Comparison of ENCODE assay signal across 15 cellular contexts in the genomic region with DNA sequence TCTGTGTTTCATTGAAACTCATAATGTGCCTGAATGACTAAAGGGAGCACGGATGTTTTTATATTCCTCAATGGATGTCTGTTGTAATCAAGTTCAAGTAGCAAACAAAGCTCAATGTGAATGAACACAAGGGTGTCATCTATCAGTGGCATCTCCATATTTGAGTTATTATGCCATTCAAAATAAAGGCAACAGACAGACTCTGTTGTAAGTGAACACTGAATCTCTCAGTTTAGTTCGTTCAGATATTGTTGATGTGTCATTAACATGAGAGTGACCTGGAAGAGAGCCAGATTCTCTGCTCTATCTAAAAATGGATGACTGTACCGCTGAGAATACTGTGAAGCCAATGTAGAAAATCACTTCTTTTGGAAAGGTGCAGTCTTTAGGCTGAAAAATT.
DNase-seq lines count a peak whose midpoint lies in the region; ATAC-seq, FAIRE-seq and TF ChIP-seq lines count a peak whose summit lies in the region.
"Had no signal": no experiment of that assay in that cellular context is flagged by ENCODE, and none has a peak within 500 bp of the region (broad histone marks: within the 10 kb centered on the region; RNA-seq: fewer than 3 reads in every experiment).

No MANE protein-coding gene starts in this region.

- H3K4me3 ChIP-seq in RWPE2 (ENCODE audit: severe bottlenecking): no peak overlapping the region
- H3K4me3 ChIP-seq: heart left ventricle, mucosa of descending colon, testis had no signal

- DNase-seq in DMS79 (lab: John Stamatoyannopoulos, UW) (peak; percentile 7), NCI-H2029 (lab: John Stamatoyannopoulos, UW) (peak; percentile 81), RWPE2 (ENCODE audit: low spot score) (no peak), iris pigment epithelial cell (ENCODE audit: low read depth) (peak; percentile 58), activated T-cell treated with anti-CD3 and anti-CD28 coated beads for 4 hours (no peak), sciatic nerve (ENCODE audit: low spot score) (no peak), HTR-8/SVneo (ENCODE audit: insufficient read length, low spot score) (no peak), GM19240 (ENCODE audit: insufficient read length, low spot score) (no peak)
- DNase-seq: activated CD4-positive, alpha-beta T cell treated with anti-CD3 and anti-CD28 coated beads, Interleukin-2, amount 10 ng/mL, durations not matched to agents 24 days and 14 days; heart left ventricle; HFFc6; mucosa of descending colon; NCI-H187; testis had no signal

- H3K36me3 ChIP-seq in RWPE2 (ENCODE audit: low read depth): no peaks in the 10 kb centered on the region
- H3K36me3 ChIP-seq: heart left ventricle had no signal

- peaks cover 3% of the 10 kb centered on the region for H3K4me1 ChIP-seq in RWPE2 (ENCODE audit: insufficient read depth, poor library complexity, severe bottlenecking)
- H3K4me1 ChIP-seq: heart left ventricle, testis had no signal

- ATAC-seq in RWPE2 (ENCODE audit: low read depth) (peak; percentile 21; the same call in 1 of the 3 replicates), sciatic nerve (no peak)
- ATAC-seq: mucosa of descending colon had no signal

- H3K27me3 ChIP-seq in RWPE2 (ENCODE audit: insufficient read depth, poor library complexity, severe bottlenecking): no peaks in the 10 kb centered on the region
- H3K27me3 ChIP-seq: heart left ventricle, testis had no signal

- no peaks in the 10 kb centered on the region for H3K9me3 ChIP-seq in RWPE2 (ENCODE audit: severe bottlenecking)
- H3K9me3 ChIP-seq: heart left ventricle, mucosa of descending colon, testis had no signal

- TF ChIP-seq CTCF in RWPE2 (IDR thresholded peaks at IDR 0.05; ENCODE audit: poor library complexity, severe bottlenecking): no peak

- intact Hi-C loops in sciatic nerve (cut with DNase I): no loop called here

- H3K27ac ChIP-seq in RWPE2 (ENCODE audit: poor library complexity, severe bottlenecking): no peak overlapping the region
- H3K27ac ChIP-seq: heart left ventricle, testis had no signal

- no peak for FAIRE-seq in HTR-8/SVneo (lab: Jason Lieb, UNC)
- FAIRE-seq: GM19239 had no signal

Comparison
In these comparisons a context has a peak if more than half of its experiments do, and no peak if none do; other contexts are left out.
1. DNase-seq: peak in DMS79 (single experiment), NCI-H2029 (single experiment) and iris pigment epithelial cell (single experiment); none in RWPE2 (single experiment), activated T-cell treated with anti-CD3 and anti-CD28 coated beads for 4 hours (single experiment), sciatic nerve (single experiment), HTR-8/SVneo (single experiment) and GM19240 (single experiment).